In the genomic region with DNA sequence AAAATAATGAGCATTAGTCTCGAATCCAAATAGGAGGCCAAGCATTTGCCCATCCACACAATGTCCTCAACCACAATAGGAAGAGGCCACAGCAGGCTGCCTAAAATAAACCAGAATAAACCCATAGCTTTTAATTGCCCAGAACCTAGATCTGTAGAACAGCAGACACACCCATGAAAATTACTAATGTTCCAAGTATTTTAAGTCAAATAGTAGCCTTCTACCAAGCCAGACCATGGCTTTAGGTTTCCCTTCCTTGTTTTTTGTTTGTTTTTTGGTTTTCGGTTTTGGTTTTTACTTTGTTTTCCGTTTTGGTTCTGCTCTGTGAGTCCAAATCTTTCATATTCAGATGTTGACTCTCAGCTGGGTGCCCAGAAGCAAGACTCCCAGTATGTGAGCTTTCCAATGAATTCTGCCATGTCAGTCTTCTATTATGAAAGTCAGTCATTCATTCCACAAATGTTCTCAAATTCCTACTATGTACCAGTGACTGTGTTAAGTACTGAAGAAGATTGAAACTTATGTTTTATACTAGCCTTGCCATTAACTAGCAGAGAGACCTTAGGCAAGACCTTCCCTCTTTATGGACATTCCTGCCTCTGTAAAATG, we compare ENCODE assay signal across 10 cellular contexts. TPM values are rescaled to one million over a fixed set of nuclear protein-coding genes. Genes with fewer than 3 reads are reported as not detected.
DNase-seq lines count a peak whose midpoint lies in the region; ATAC-seq and FAIRE-seq lines count a peak whose summit lies in the region.
"Had no signal": no experiment of that assay in that cellular context is flagged by ENCODE, and none has a peak within 500 bp of the region (broad histone marks: within the 10 kb centered on the region; RNA-seq: fewer than 3 reads in every experiment).

No MANE protein-coding gene starts in this region.

- CTCF ChIA-PET in activated naive CD4-positive, alpha-beta T cell treated with anti-CD3 and anti-CD28 coated beads, Interleukin-2, amount 10 ng/mL, durations not matched to agents 7 days and 5 days (lab: Charles Lee) = no interaction called here

- FAIRE-seq in small intestine (lab: Jason Lieb, UNC) = no peak

- no peaks in the 10 kb centered on the region for H3K27me3 ChIP-seq in HUES64 (ENCODE audit: insufficient read depth, low read length)
- H3K27me3 ChIP-seq in rectal smooth muscle tissue (ENCODE audit: control insufficient read depth, insufficient read depth, low read length) = no peaks in the 10 kb centered on the region
- H3K27me3 ChIP-seq in small intestine (ENCODE audit: control insufficient read depth in 2 of 2, insufficient read depth in 2 of 2, low read length in 2 of 2) = no peaks in the 10 kb centered on the region
- H3K27me3 ChIP-seq: body of pancreas had no signal

- no peaks in the 10 kb centered on the region for H3K36me3 Mint-ChIP-seq in activated naive CD4-positive, alpha-beta T cell treated with anti-CD3 and anti-CD28 coated beads, Interleukin-2, amount 10 ng/mL, durations not matched to agents 7 days and 5 days

- H3K27me3 Mint-ChIP-seq in activated naive CD4-positive, alpha-beta T cell treated with anti-CD3 and anti-CD28 coated beads, Interleukin-2, amount 10 ng/mL, durations not matched to agents 7 days and 5 days = no peaks in the 10 kb centered on the region

- H3K36me3 ChIP-seq in HUES64 (ENCODE audit: insufficient read depth, low read length) (no peaks in the 10 kb centered on the region), rectal smooth muscle tissue (ENCODE audit: control insufficient read depth, insufficient read depth, low read length) (no peaks in the 10 kb centered on the region), small intestine (ENCODE audit: control insufficient read depth in 2 of 2, insufficient read depth in 2 of 2, low read length in 2 of 2) (no peaks in the 10 kb centered on the region)

- H3K9me3 Mint-ChIP-seq in activated naive CD4-positive, alpha-beta T cell treated with anti-CD3 and anti-CD28 coated beads, Interleukin-2, amount 10 ng/mL, durations not matched to agents 7 days and 5 days = no peaks in the 10 kb centered on the region

- no peaks in the 10 kb centered on the region for H3K4me1 Mint-ChIP-seq in activated naive CD4-positive, alpha-beta T cell treated with anti-CD3 and anti-CD28 coated beads, Interleukin-2, amount 10 ng/mL, durations not matched to agents 7 days and 5 days

- DNase-seq in NCI-H2196 treated with DMSO at 0.1 percent for 48 hours (lab: John Stamatoyannopoulos, UW; ENCODE audit: unreplicated experiment) (no peak), NCI-H82 (lab: John Stamatoyannopoulos, UW) (no peak), small intestine (no peak)
- DNase-seq in activated naive CD4-positive, alpha-beta T cell treated with anti-CD3 and anti-CD28 coated beads, Interleukin-2, amount 10 ng/mL, durations not matched to agents 7 days and 5 days = no peak
- DNase-seq: body of pancreas, left ventricle myocardium superior had no signal

- ATAC-seq in GM19023 (IDR thresholded peaks at IDR 0.05; ENCODE audit: unreplicated experiment) (peak; percentile 83), HG02678 (IDR thresholded peaks at IDR 0.05; ENCODE audit: unreplicated experiment) (peak; percentile 81)
- ATAC-seq: body of pancreas, left ventricle myocardium superior had no signal

- H3K4me3 Mint-ChIP-seq in activated naive CD4-positive, alpha-beta T cell treated with anti-CD3 and anti-CD28 coated beads, Interleukin-2, amount 10 ng/mL, durations not matched to agents 7 days and 5 days = no peak overlapping the region

- no peak overlapping the region for H3K27ac Mint-ChIP-seq in activated naive CD4-positive, alpha-beta T cell treated with anti-CD3 and anti-CD28 coated beads, Interleukin-2, amount 10 ng/mL, durations not matched to agents 7 days and 5 days

- WGBS in HUES64 = 58% methylated on average over 3 of the region's 3 CpGs
- WGBS in small intestine, 3 donors = 75 to 83% (median 76%) methylated on average over 3 of the region's 3 CpGs

- H3K4me3 ChIP-seq in HUES64 (ENCODE audit: low read length) (no peak overlapping the region), rectal smooth muscle tissue (ENCODE audit: low read length) (no peak overlapping the region), small intestine (ENCODE audit: low read depth in 1 of 2, low read length in 2 of 2) (no peak overlapping the region)
- H3K4me3 ChIP-seq: body of pancreas had no signal

- H3K9ac ChIP-seq in HUES64 (ENCODE audit: low read depth, low read length) = no peak overlapping the region
- H3K9ac ChIP-seq in rectal smooth muscle tissue (ENCODE audit: low read length) = no peak overlapping the region

- peak overlapping the region; percentile 46; the same call in 1 of the 2 replicates for H3K27ac ChIP-seq in HUES64 (ENCODE audit: low read depth, low read length)
- peak overlapping the region; percentile 51 for H3K27ac ChIP-seq in rectal smooth muscle tissue (ENCODE audit: low read depth, low read length)
- H3K27ac ChIP-seq in small intestine (ENCODE audit: low read depth in 1 of 2, low read length in 1 of 2) = no peak overlapping the region
- H3K27ac ChIP-seq: body of pancreas had no signal

- H3K9me3 ChIP-seq in HUES64 (ENCODE audit: insufficient read depth, low read depth, low read length) (no peaks in the 10 kb centered on the region), small intestine (ENCODE audit: control insufficient read depth, low read depth) (no peaks in the 10 kb centered on the region)
- H3K9me3 ChIP-seq: body of pancreas had no signal

- H3K4me1 ChIP-seq in HUES64 (ENCODE audit: insufficient read depth, low read length) (peaks cover 25% of the 10 kb centered on the region), rectal smooth muscle tissue (ENCODE audit: control insufficient read depth, insufficient read depth, low read length) (peaks cover 48% of the 10 kb centered on the region), small intestine (ENCODE audit: control insufficient read depth in 2 of 2, insufficient read depth in 1 of 2, low read depth in 1 of 2, low read length in 1 of 2) (peaks cover 0 to 8% of the 10 kb centered on the region in 2 donors)

RNA-seq across cellular contexts. Expression of gene BOC, which starts 57.8 kb away (rescaled TPM):
- polyA plus RNA-seq in HUES64 (2013, experiment 1 of 2) = 23.5 TPM
- polyA plus RNA-seq in HUES64 (2013, experiment 2 of 2) = 32.3 TPM
- polyA plus RNA-seq in small intestine = 1 to 10 TPM in 2 of 3 donors, under 1 TPM in 1; 0.22 to 4.6 (median 1.9) TPM

Comparison
In these comparisons a context has a peak if more than half of its experiments do, and no peak if none do; other contexts are left out.
1. H3K27ac ChIP-seq: peak in HUES64 (single experiment) and rectal smooth muscle tissue (single experiment); none in small intestine (0 of 2).